ENCODE assay signal across 31 cellular contexts in genomic region chr2:16296331-16297250, GRCh38.
"Had no signal": no experiment of that assay in that cellular context is flagged by ENCODE, and none has a peak within 500 bp of the region (broad histone marks: within the 10 kb centered on the region; RNA-seq: fewer than 3 reads in every experiment).

No MANE protein-coding gene starts in this region.

- H3K4me3 Mint-ChIP-seq: activated CD4-positive, alpha-beta memory T cell treated with anti-CD3 and anti-CD28 coated beads, Interleukin-2, amount 10 ng/mL, durations not matched to agents 7 days and 5 days; activated CD4-positive, alpha-beta T cell treated with anti-CD3 and anti-CD28 coated beads, Interleukin-2, amount 10 ng/mL, durations not matched to agents 7 days and 5 days; activated naive CD4-positive, alpha-beta T cell treated with anti-CD3 and anti-CD28 coated beads, Interleukin-2, amount 10 ng/mL, durations not matched to agents 7 days and 5 days; activated naive CD8-positive, alpha-beta T cell treated with anti-CD3 and anti-CD28 coated beads, Interleukin-2, amount 10 ng/mL, durations not matched to agents 7 days and 5 days; activated T-cell treated with anti-CD3 and anti-CD28 coated beads, Interleukin-2, amount 50 U/mL, for 24 hours; activated T-cell treated with anti-CD3 and anti-CD28 coated beads, Interleukin-2, amount 50 U/mL, for 72 hours; brain; endodermal cell; WTC11 had no signal

- H3K36me3 Mint-ChIP-seq: activated naive CD4-positive, alpha-beta T cell treated with anti-CD3 and anti-CD28 coated beads, Interleukin-2, amount 10 ng/mL, durations not matched to agents 7 days and 5 days; activated naive CD4-positive, alpha-beta T cell treated with anti-CD3 and anti-CD28 coated beads, Interleukin-2, amount 50 U/mL, for 72 hours; activated naive CD8-positive, alpha-beta T cell treated with anti-CD3 and anti-CD28 coated beads, Interleukin-2, amount 10 ng/mL, durations not matched to agents 7 days and 5 days; brain had no signal

- H3K4me1 ChIP-seq: ascending aorta, breast epithelium, colonic mucosa, foreskin keratinocyte, gastrocnemius medialis, heart left ventricle had no signal

- H3K36me3 ChIP-seq: ascending aorta, breast epithelium, cardiac muscle cell, colonic mucosa, gastrocnemius medialis, heart left ventricle had no signal

- H3K4me3 ChIP-seq: ascending aorta, breast epithelium, cardiac muscle cell, colonic mucosa, dorsolateral prefrontal cortex, gastrocnemius medialis, heart left ventricle had no signal

- H3K27ac ChIP-seq: ascending aorta, breast epithelium, cardiac muscle cell, colonic mucosa, dorsolateral prefrontal cortex, foreskin keratinocyte, gastrocnemius medialis, heart left ventricle, VCaP had no signal

- DNase-seq: activated CD4-positive, alpha-beta memory T cell treated with anti-CD3 and anti-CD28 coated beads, Interleukin-2, amount 10 ng/mL, durations not matched to agents 7 days and 5 days; activated CD4-positive, alpha-beta T cell treated with anti-CD3 and anti-CD28 coated beads for 1 hour; activated CD4-positive, alpha-beta T cell treated with anti-CD3 and anti-CD28 coated beads for 4 hours; activated CD4-positive, alpha-beta T cell treated with anti-CD3 and anti-CD28 coated beads, Interleukin-2, amount 10 ng/mL, durations not matched to agents 7 days and 5 days; activated CD4-positive, alpha-beta T cell treated with anti-CD3 and anti-CD28 coated beads, Interleukin-2, amount 50 U/mL, for 4 hours; activated CD8-positive, alpha-beta memory T cell treated with anti-CD3 and anti-CD28 coated beads, Interleukin-2, amount 50 U/mL, for 48 hours; activated gamma-delta T cell; activated naive CD4-positive, alpha-beta T cell; activated naive CD4-positive, alpha-beta T cell treated with anti-CD3 and anti-CD28 coated beads, Interleukin-2, amount 10 ng/mL, durations not matched to agents 7 days and 5 days; activated naive CD8-positive, alpha-beta T cell treated with anti-CD3 and anti-CD28 coated beads, Interleukin-2, amount 10 ng/mL, durations not matched to agents 7 days and 5 days; activated T-cell treated with anti-CD3 and anti-CD28 coated beads for 4 hours; activated T-cell treated with anti-CD3 and anti-CD28 coated beads, Interleukin-2, amount 50 U/mL, for 24 hours; activated T-cell treated with anti-CD3 and anti-CD28 coated beads, Interleukin-2, amount 50 U/mL, for 72 hours; central memory CD4-positive, alpha-beta T cell; cerebellar nuclear complex; colonic mucosa; dorsolateral prefrontal cortex; effector memory CD4-positive, alpha-beta T cell; endodermal cell; foreskin keratinocyte; gastrocnemius medialis; glutamatergic neuron; heart left ventricle; T-helper 2 cell had no signal

- H3K9me3 ChIP-seq: colonic mucosa, gastrocnemius medialis had no signal

- H3K9me3 Mint-ChIP-seq: activated CD4-positive, alpha-beta memory T cell treated with anti-CD3 and anti-CD28 coated beads, Interleukin-2, amount 10 ng/mL, durations not matched to agents 7 days and 5 days; activated naive CD4-positive, alpha-beta T cell treated with anti-CD3 and anti-CD28 coated beads, Interleukin-2, amount 10 ng/mL, durations not matched to agents 7 days and 5 days; activated naive CD8-positive, alpha-beta T cell treated with anti-CD3 and anti-CD28 coated beads, Interleukin-2, amount 10 ng/mL, durations not matched to agents 7 days and 5 days had no signal

- H3K27me3 ChIP-seq: ascending aorta, breast epithelium, cardiac muscle cell, colonic mucosa, foreskin keratinocyte had no signal

- H3K27me3 Mint-ChIP-seq: activated CD4-positive, alpha-beta memory T cell treated with anti-CD3 and anti-CD28 coated beads, Interleukin-2, amount 10 ng/mL, durations not matched to agents 7 days and 5 days; activated T-cell treated with anti-CD3 and anti-CD28 coated beads, Interleukin-2, amount 50 U/mL, for 24 hours; brain had no signal

- H3K4me1 Mint-ChIP-seq: activated CD4-positive, alpha-beta memory T cell treated with anti-CD3 and anti-CD28 coated beads, Interleukin-2, amount 10 ng/mL, durations not matched to agents 7 days and 5 days; activated CD4-positive, alpha-beta T cell treated with anti-CD3 and anti-CD28 coated beads, Interleukin-2, amount 10 ng/mL, durations not matched to agents 7 days and 5 days; activated naive CD4-positive, alpha-beta T cell treated with anti-CD3 and anti-CD28 coated beads, Interleukin-2, amount 10 ng/mL, durations not matched to agents 7 days and 5 days; activated naive CD8-positive, alpha-beta T cell treated with anti-CD3 and anti-CD28 coated beads, Interleukin-2, amount 10 ng/mL, durations not matched to agents 7 days and 5 days; endodermal cell had no signal

- H3K27ac Mint-ChIP-seq: activated CD4-positive, alpha-beta memory T cell treated with anti-CD3 and anti-CD28 coated beads, Interleukin-2, amount 10 ng/mL, durations not matched to agents 7 days and 5 days; activated CD4-positive, alpha-beta T cell treated with anti-CD3 and anti-CD28 coated beads, Interleukin-2, amount 10 ng/mL, durations not matched to agents 7 days and 5 days; activated naive CD4-positive, alpha-beta T cell treated with anti-CD3 and anti-CD28 coated beads, Interleukin-2, amount 10 ng/mL, durations not matched to agents 7 days and 5 days; activated naive CD4-positive, alpha-beta T cell treated with anti-CD3 and anti-CD28 coated beads, Interleukin-2, amount 50 U/mL, for 72 hours; activated naive CD8-positive, alpha-beta T cell treated with anti-CD3 and anti-CD28 coated beads, Interleukin-2, amount 10 ng/mL, durations not matched to agents 7 days and 5 days; activated T-cell treated with anti-CD3 and anti-CD28 coated beads, Interleukin-2, amount 50 U/mL, for 24 hours; activated T-cell treated with anti-CD3 and anti-CD28 coated beads, Interleukin-2, amount 50 U/mL, for 72 hours; brain; endodermal cell; WTC11 had no signal
